Comparison of ENCODE assay signal across 27 cellular contexts in the genomic region with DNA sequence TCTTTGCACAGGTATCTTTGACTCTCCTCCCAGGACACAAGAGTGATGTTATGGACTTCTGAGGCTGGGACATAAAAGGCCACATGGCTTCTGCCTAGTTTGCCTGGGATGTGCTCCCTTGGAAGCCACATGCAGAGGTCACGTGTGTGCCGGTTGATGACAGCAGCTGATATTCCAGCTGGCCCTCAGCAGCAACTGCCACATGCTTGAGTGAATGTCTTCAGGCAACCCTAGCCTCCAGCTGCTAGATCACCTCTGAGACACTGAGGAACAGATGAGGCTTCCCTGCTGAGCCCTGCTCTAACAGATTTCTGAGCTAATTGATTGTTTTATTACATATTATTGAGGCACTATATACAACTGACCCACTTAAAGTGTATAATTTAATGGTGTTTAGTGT.
"Had no signal": no experiment of that assay in that cellular context is flagged by ENCODE, and none has a peak within 500 bp of the region (broad histone marks: within the 10 kb centered on the region; RNA-seq: fewer than 3 reads in every experiment).

No MANE protein-coding gene starts in this region.

- H3K36me3 ChIP-seq: colonic mucosa had no signal

- H3K4me1 ChIP-seq: breast epithelium, colonic mucosa, esophagus muscularis mucosa, gastroesophageal sphincter, heart left ventricle, pancreas, psoas muscle, right atrium auricular region, tibial artery had no signal

- H3K27ac ChIP-seq: breast epithelium, colonic mucosa, dorsolateral prefrontal cortex, esophagus muscularis mucosa, gastroesophageal sphincter, heart left ventricle, pancreas, psoas muscle, right atrium auricular region, skin epidermis, tibial artery had no signal

- H3K4me3 ChIP-seq: breast epithelium, colonic mucosa, dorsolateral prefrontal cortex, esophagus muscularis mucosa, gastroesophageal sphincter, heart left ventricle, pancreas, psoas muscle, right atrium auricular region, skin epidermis, tibial artery had no signal

- H3K27ac Mint-ChIP-seq: activated naive CD4-positive, alpha-beta T cell treated with anti-CD3 and anti-CD28 coated beads for 36 hours; activated naive CD8-positive, alpha-beta T cell treated with anti-CD3 and anti-CD28 coated beads, Interleukin-2, amount 10 ng/mL, durations not matched to agents 7 days and 5 days; activated T-helper 2 cell treated with anti-CD3 and anti-CD28 coated beads, Interferon-gamma antibody, Interleukin-2, Interleukin-4, amounts not matched to agents 10 μg/mL and 5 μg/mL and 100 μg/mL, durations not matched to agents 14 hours and 24 hours and 36 hours; effector memory CD8-positive, alpha-beta T cell; nephron; stimulated activated naive CD8-positive, alpha-beta T cell treated with anti-CD3 and anti-CD28 coated beads, Interleukin-15, Interleukin-2, amounts not matched to agents 100 ng/mL and 50 ng/mL, for 24 hours had no signal

- H3K4me3 Mint-ChIP-seq: activated naive CD4-positive, alpha-beta T cell treated with anti-CD3 and anti-CD28 coated beads for 36 hours; activated naive CD8-positive, alpha-beta T cell treated with anti-CD3 and anti-CD28 coated beads, Interleukin-2, amount 10 ng/mL, durations not matched to agents 7 days and 5 days; activated T-cell treated with anti-CD3 and anti-CD28 coated beads, Interleukin-2, amount 50 U/mL, for 4 hours; effector memory CD8-positive, alpha-beta T cell; nephron; stimulated activated naive CD8-positive, alpha-beta T cell treated with anti-CD3 and anti-CD28 coated beads, Interleukin-15, Interleukin-2, amounts not matched to agents 100 ng/mL and 50 ng/mL, for 24 hours had no signal

- ATAC-seq: activated T-cell treated with anti-CD3 and anti-CD28 coated beads, Interleukin-2, amount 50 U/mL, for 4 hours; effector memory CD8-positive, alpha-beta T cell; gastroesophageal sphincter; heart left ventricle; left ventricle myocardium superior; pancreas; psoas muscle had no signal

- H3K27me3 ChIP-seq: breast epithelium, colonic mucosa, dorsolateral prefrontal cortex, esophagus muscularis mucosa, gastroesophageal sphincter, heart left ventricle, pancreas, right atrium auricular region, tibial artery had no signal

- H3K4me1 Mint-ChIP-seq: activated naive CD8-positive, alpha-beta T cell treated with anti-CD3 and anti-CD28 coated beads, Interleukin-2, amount 10 ng/mL, durations not matched to agents 7 days and 5 days; nephron had no signal

- DNase-seq: activated CD4-positive, alpha-beta T cell treated with anti-CD3 and anti-CD28 coated beads for 4 hours; activated CD4-positive, alpha-beta T cell treated with anti-CD3 and anti-CD28 coated beads, Interleukin-2, amount 50 U/mL, for 48 hours; activated CD4-positive, CD25-positive, alpha-beta regulatory T cell; activated CD8-positive, alpha-beta memory T cell treated with anti-CD3 and anti-CD28 coated beads, Interleukin-2, amount 50 U/mL, for 48 hours; activated naive CD4-positive, alpha-beta T cell treated with anti-CD3 and anti-CD28 coated beads for 36 hours; activated naive CD8-positive, alpha-beta T cell treated with anti-CD3 and anti-CD28 coated beads, Interleukin-2, amount 10 ng/mL, durations not matched to agents 7 days and 5 days; activated T-cell treated with anti-CD3 and anti-CD28 coated beads, Interleukin-2, amount 50 U/mL, for 4 hours; amniotic stem cell; colonic mucosa; dorsolateral prefrontal cortex; effector memory CD8-positive, alpha-beta T cell; heart left ventricle; left ventricle myocardium superior; midbrain; pancreas; psoas muscle; stimulated activated CD4-positive, alpha-beta T cell treated with anti-CD3 and anti-CD28 coated beads, Interleukin-1b, Interleukin-23, amount 100 ng/mL, for 48 hours; substantia nigra; tibial artery had no signal

- H3K9me3 ChIP-seq: colonic mucosa, pancreas, psoas muscle, tibial artery had no signal

- H3K27me3 Mint-ChIP-seq: activated naive CD8-positive, alpha-beta T cell treated with anti-CD3 and anti-CD28 coated beads, Interleukin-2, amount 10 ng/mL, durations not matched to agents 7 days and 5 days; effector memory CD8-positive, alpha-beta T cell; stimulated activated naive CD8-positive, alpha-beta T cell treated with anti-CD3 and anti-CD28 coated beads, Interleukin-15, Interleukin-2, amounts not matched to agents 100 ng/mL and 50 ng/mL, for 24 hours had no signal
